16 cellular contexts compared by ENCODE assay signal in the genomic region with DNA sequence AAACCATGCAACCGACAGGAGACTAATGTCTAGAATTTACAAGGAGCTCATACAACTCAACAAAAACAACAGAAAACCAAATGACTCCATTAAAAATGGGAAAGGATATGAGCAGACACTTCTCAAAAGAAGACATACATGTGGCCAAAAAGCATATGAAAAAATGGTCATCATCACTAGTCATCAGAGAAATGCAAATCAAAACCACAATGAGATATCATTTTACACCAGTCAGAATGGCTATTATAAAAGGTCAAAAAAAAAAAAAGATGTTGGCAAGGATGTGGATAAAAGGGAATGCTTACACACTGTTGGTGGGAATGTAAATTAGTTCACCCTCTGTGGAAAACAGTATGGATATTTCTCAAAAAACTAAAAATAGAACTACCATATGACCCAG. TPM values are rescaled to one million over a fixed set of nuclear protein-coding genes. Genes with fewer than 3 reads are reported as not detected.
DNase-seq lines count a peak whose midpoint lies in the region; ATAC-seq and TF ChIP-seq lines count a peak whose summit lies in the region.
"Had no signal": no experiment of that assay in that cellular context is flagged by ENCODE, and none has a peak within 500 bp of the region (broad histone marks: within the 10 kb centered on the region; RNA-seq: fewer than 3 reads in every experiment).

No MANE protein-coding gene starts in this region.

- H3K27ac ChIP-seq in esophagus muscularis mucosa (replicated peaks in 1 of 4): no peak overlapping the region
- H3K27ac ChIP-seq: BLaER1 treated with 17β-estradiol and CSF1 and Interleukin-3, amounts not matched to agents 10 nM and 100 nM had no signal

- no peaks in the 10 kb centered on the region for H3K9me3 ChIP-seq in esophagus muscularis mucosa
- H3K9me3 ChIP-seq: BLaER1 treated with 17β-estradiol and CSF1 and Interleukin-3, amounts not matched to agents 10 nM and 100 nM had no signal

- no peaks in the 10 kb centered on the region for H3K36me3 ChIP-seq in esophagus muscularis mucosa
- H3K36me3 ChIP-seq: BLaER1 treated with 17β-estradiol and CSF1 and Interleukin-3, amounts not matched to agents 10 nM and 100 nM had no signal

- TF ChIP-seq CTCF in foreskin fibroblast (IDR thresholded peaks at IDR 0.05; ENCODE audit: low read depth, low read length) (no peak), esophagus muscularis mucosa (IDR thresholded peaks at IDR 0.05) (no peak)

- no peak for TF ChIP-seq EP300 in esophagus muscularis mucosa (IDR thresholded peaks at IDR 0.05)

- DNase-seq in EL (peak; percentile 52), HT1080 (ENCODE audit: low read depth) (peak; percentile 66), NCI-H526 treated with DMSO at 0.1 percent for 48 hours (lab: John Stamatoyannopoulos, UW) (peak; percentile 62), foreskin fibroblast (peak; percentile 4 to 19), KBM-7 (no peak), AML-193 (lab: John Stamatoyannopoulos, UW) (no peak), esophagus muscularis mucosa (ENCODE audit: extremely low spot score) (no peak)
- DNase-seq: 8988T; CD4-positive, CD25-positive, alpha-beta regulatory T cell; DMS53; GDM1; GOT3; H9 had no signal

- peaks cover 0 to 4% (median 0%) of the 10 kb centered on the region in 4 donors for H3K27me3 ChIP-seq in esophagus muscularis mucosa

- 86% methylated on average over 1 of the region's 1 CpG for WGBS in esophagus muscularis mucosa

- H3K4me1 ChIP-seq in esophagus muscularis mucosa: peaks cover 0 to 7% (median 0%) of the 10 kb centered on the region in 4 donors
- H3K4me1 ChIP-seq: BLaER1 treated with 17β-estradiol and CSF1 and Interleukin-3, amounts not matched to agents 10 nM and 100 nM had no signal

- H3K4me3 ChIP-seq in foreskin fibroblast (ENCODE audit: low read depth in 1 of 2, low read length in 2 of 2) (no peak overlapping the region), esophagus muscularis mucosa (no peak overlapping the region)
- H3K4me3 ChIP-seq: BLaER1 treated with 17β-estradiol and CSF1 and Interleukin-3, amounts not matched to agents 10 nM and 100 nM had no signal

- intact Hi-C loops in esophagus muscularis mucosa (cut with DNase I): no loop called here

- ATAC-seq in esophagus mucosa: no peak
- ATAC-seq: HepG2 had no signal

- in situ Hi-C loops in KBM-7 (cut with MboI; ENCODE audit: low pct_unique_long_range_greater_than_20kb, low sequenced_read_pairs): no loop called here

- no peak for TF ChIP-seq POLR2A in esophagus muscularis mucosa (IDR thresholded peaks at IDR 0.05; ENCODE audit: low read depth)

RNA-seq across cellular contexts. Expression of a gene that starts 50.5 kb away (rescaled TPM):
- 3.9 and 4.1 TPM in 2 replicates for total RNA-seq in HT1080 (2014; rRNA removed; shearing (Covaris generic))
- 1.9 and 2.5 TPM in 2 replicates for polyA plus RNA-seq in HT1080 (2015; cell fraction: cytosol; rRNA removed)
- polyA plus RNA-seq in HT1080 (2015; cell fraction: nucleus; rRNA removed): 2.9 and 4.0 TPM in 2 replicates
- total RNA-seq in esophagus mucosa: 1.7 TPM
- 100 to 1,000 TPM; 202 to 346 (median 222) TPM for total RNA-seq in esophagus muscularis mucosa
- total RNA-seq: CD4-positive, CD25-positive, alpha-beta regulatory T cell; HepG2 had no signal
- polyA plus RNA-seq: CD4-positive, CD25-positive, alpha-beta regulatory T cell; HepG2 had no signal

Comparison
In these comparisons a context has a peak if more than half of its experiments do, and no peak if none do; other contexts are left out.
1. DNase-seq: peak in EL (single experiment), HT1080 (single experiment), NCI-H526 treated with DMSO at 0.1 percent for 48 hours (single experiment) and foreskin fibroblast (2 of 2); none in KBM-7 (single experiment), AML-193 (0 of 2) and esophagus muscularis mucosa (single experiment).
2. RNA of a gene that starts 50.5 kb away (total RNA-seq): 202 to 346 TPM in esophagus muscularis mucosa; 3.9 to 4.1 TPM in HT1080 and 1.7 TPM in esophagus mucosa (single experiment); every median in the first group is over 10 times any median in the second.